Comparison of ENCODE assay signal across 17 cellular contexts in the genomic region with DNA sequence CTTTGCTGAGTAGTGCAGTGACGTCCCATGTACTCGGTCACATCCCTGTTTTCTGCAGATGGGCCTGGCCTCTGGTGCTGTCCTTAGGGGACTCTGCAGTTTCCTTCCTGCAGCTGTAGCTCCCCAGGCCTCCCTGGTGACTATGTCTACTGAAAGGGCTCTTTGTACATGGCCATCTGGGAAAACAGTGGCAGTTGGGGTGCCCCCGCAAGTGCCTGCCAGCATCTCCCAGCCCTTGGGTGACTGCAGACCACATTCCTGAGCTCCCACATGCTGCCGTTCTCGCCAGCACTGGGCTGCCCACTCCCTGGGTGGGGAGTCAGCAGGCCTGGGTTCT. TPM values are rescaled to one million over a fixed set of nuclear protein-coding genes. Genes with fewer than 3 reads are reported as not detected.
A peak's percentile ranks its signal among the peaks of the same experiment; 100 is the strongest.
DNase-seq lines count a peak whose midpoint lies in the region; ATAC-seq and TF ChIP-seq lines count a peak whose summit lies in the region.
"Had no signal": no experiment of that assay in that cellular context is flagged by ENCODE, and none has a peak within 500 bp of the region (broad histone marks: within the 10 kb centered on the region; RNA-seq: fewer than 3 reads in every experiment).

No MANE protein-coding gene starts in this region.

- peaks cover 92% of the 10 kb centered on the region for H3K27me3 ChIP-seq in left ventricle myocardium inferior (ENCODE audit: low read depth)

- DNase-seq in DMS 273 treated with DMSO at 0.1 percent for 48 hours (lab: John Stamatoyannopoulos, UW), result peak; percentile 48
- peak; percentile 39 for DNase-seq in SW480 (ENCODE audit: low spot score)
- DNase-seq in left ventricle myocardium inferior, result no peak
- DNase-seq in retina, result peak; percentile 54
- no peak for DNase-seq in posterior vena cava (ENCODE audit: low spot score)
- no peak for DNase-seq in activated CD4-positive, alpha-beta T cell treated with anti-CD3 and anti-CD28 coated beads, Interleukin-2, amount 10 ng/mL, durations not matched to agents 7 days and 5 days
- DNase-seq: activated CD4-positive, alpha-beta T cell treated with anti-CD3 and anti-CD28 coated beads, Interleukin-2, amount 50 U/mL, for 4 hours; activated naive CD8-positive, alpha-beta T cell treated with anti-CD3 and anti-CD28 coated beads, Interleukin-2, amount 10 ng/mL, durations not matched to agents 7 days and 5 days; effector memory CD8-positive, alpha-beta T cell; NCI-H187 treated with DMSO at 0.1 percent for 48 hours; stomach had no signal

- no peaks in the 10 kb centered on the region for H3K9me3 Mint-ChIP-seq in activated CD4-positive, alpha-beta T cell treated with anti-CD3 and anti-CD28 coated beads, Interleukin-2, amount 10 ng/mL, durations not matched to agents 7 days and 5 days
- H3K9me3 Mint-ChIP-seq: activated naive CD8-positive, alpha-beta T cell treated with anti-CD3 and anti-CD28 coated beads, Interleukin-2, amount 10 ng/mL, durations not matched to agents 7 days and 5 days; effector memory CD8-positive, alpha-beta T cell had no signal

- POLR2A ChIA-PET in activated CD4-positive, alpha-beta T cell treated with anti-CD3 and anti-CD28 coated beads, Interleukin-2, amount 10 ng/mL, durations not matched to agents 7 days and 5 days (lab: Charles Lee), result interaction anchor here (0.6 kb wide), 1 partner anchor 43 kb away, joined by 5 read pairs; no protein-coding TSS in a partner anchor

- CTCF ChIA-PET in activated CD4-positive, alpha-beta T cell treated with anti-CD3 and anti-CD28 coated beads, Interleukin-2, amount 10 ng/mL, durations not matched to agents 7 days and 5 days (lab: Charles Lee), result interaction anchor here (0.6 to 3.0 kb wide), 10 partner anchors 7 to 1342 kb away, joined by 3 to 11 read pairs (median 4); no protein-coding TSS in a partner anchor

- no peak for TF ChIP-seq CTCF in left ventricle myocardium inferior (IDR thresholded peaks at IDR 0.05; ENCODE audit: borderline replicate concordance)

- peaks cover 22% of the 10 kb centered on the region for H3K4me1 ChIP-seq in left ventricle myocardium inferior

- no peak overlapping the region for H3K4me3 Mint-ChIP-seq in activated CD4-positive, alpha-beta T cell treated with anti-CD3 and anti-CD28 coated beads, Interleukin-2, amount 10 ng/mL, durations not matched to agents 7 days and 5 days
- H3K4me3 Mint-ChIP-seq: activated naive CD8-positive, alpha-beta T cell treated with anti-CD3 and anti-CD28 coated beads, Interleukin-2, amount 10 ng/mL, durations not matched to agents 7 days and 5 days; effector memory CD8-positive, alpha-beta T cell had no signal

- no peaks in the 10 kb centered on the region for H3K36me3 ChIP-seq in left ventricle myocardium inferior
- H3K36me3 ChIP-seq: cardiac muscle cell, stomach had no signal

- no peaks in the 10 kb centered on the region for H3K36me3 Mint-ChIP-seq in activated CD4-positive, alpha-beta T cell treated with anti-CD3 and anti-CD28 coated beads, Interleukin-2, amount 10 ng/mL, durations not matched to agents 7 days and 5 days (ENCODE audit: low read depth)
- H3K36me3 Mint-ChIP-seq: activated naive CD8-positive, alpha-beta T cell treated with anti-CD3 and anti-CD28 coated beads, Interleukin-2, amount 10 ng/mL, durations not matched to agents 7 days and 5 days had no signal

- H3K4me1 Mint-ChIP-seq in activated CD4-positive, alpha-beta T cell treated with anti-CD3 and anti-CD28 coated beads, Interleukin-2, amount 10 ng/mL, durations not matched to agents 7 days and 5 days, result peaks cover 2% of the 10 kb centered on the region

- intact Hi-C loops in left ventricle myocardium inferior (cut with micrococcal nuclease) (loop anchor here (10.0 kb wide), 1 partner anchor 58 kb away; no protein-coding TSS in a partner anchor), posterior vena cava (cut with DNase I) (loop anchor here (5.0 to 10.0 kb wide), 2 partner anchors 48 to 61 kb away; partner anchors contain the start of gene KCNA2 (in 1 of the 2))

- ATAC-seq in HG02759 (IDR thresholded peaks at IDR 0.05; ENCODE audit: unreplicated experiment) (no peak), HG03565 (IDR thresholded peaks at IDR 0.05; ENCODE audit: unreplicated experiment) (no peak)
- ATAC-seq: effector memory CD8-positive, alpha-beta T cell had no signal

- no peak overlapping the region for H3K27ac Mint-ChIP-seq in activated CD4-positive, alpha-beta T cell treated with anti-CD3 and anti-CD28 coated beads, Interleukin-2, amount 10 ng/mL, durations not matched to agents 7 days and 5 days
- H3K27ac Mint-ChIP-seq: activated naive CD8-positive, alpha-beta T cell treated with anti-CD3 and anti-CD28 coated beads, Interleukin-2, amount 10 ng/mL, durations not matched to agents 7 days and 5 days; effector memory CD8-positive, alpha-beta T cell had no signal

- H3K4me3 ChIP-seq in left ventricle myocardium inferior, result no peak overlapping the region
- H3K4me3 ChIP-seq: cardiac muscle cell had no signal

- peak overlapping the region; percentile 48 for H3K27ac ChIP-seq in left ventricle myocardium inferior (replicated peaks)
- H3K27ac ChIP-seq: cardiac muscle cell had no signal

- H3K27me3 Mint-ChIP-seq in activated CD4-positive, alpha-beta T cell treated with anti-CD3 and anti-CD28 coated beads, Interleukin-2, amount 10 ng/mL, durations not matched to agents 7 days and 5 days, result peaks cover 50% of the 10 kb centered on the region

- H3K9me3 ChIP-seq in left ventricle myocardium inferior (replicated peaks), result no peaks in the 10 kb centered on the region
- H3K9me3 ChIP-seq: stomach had no signal

RNA-seq across cellular contexts. Expression of gene KCNA10, which starts 37.5 kb away (rescaled TPM):
- total RNA-seq in left ventricle myocardium inferior (not detected), posterior vena cava (not detected)
- total RNA-seq in activated CD4-positive, alpha-beta T cell treated with anti-CD3 and anti-CD28 coated beads, Interleukin-2, amount 10 ng/mL, durations not matched to agents 7 days and 5 days, result not detected
- total RNA-seq: activated naive CD8-positive, alpha-beta T cell treated with anti-CD3 and anti-CD28 coated beads, Interleukin-2, amount 10 ng/mL, durations not matched to agents 7 days and 5 days; cardiac muscle cell; H7; lower leg skin; pulmonary artery endothelial cell had no signal

RNA-seq across cellular contexts. Expression of gene KCNA2, which starts 49.7 kb away (rescaled TPM):
- 0.71 TPM for total RNA-seq in left ventricle myocardium inferior
- 1 to 10 TPM in 1 of 2 donors, under 1 TPM in 1; 1.00 to 2.7 TPM for total RNA-seq in posterior vena cava
- total RNA-seq in activated CD4-positive, alpha-beta T cell treated with anti-CD3 and anti-CD28 coated beads, Interleukin-2, amount 10 ng/mL, durations not matched to agents 7 days and 5 days, result 1 to 10 TPM; 3.5 to 3.9 TPM
- total RNA-seq: pulmonary artery endothelial cell had no signal

Comparison
In these comparisons a context has a peak if more than half of its experiments do, and no peak if none do; other contexts are left out.
1. DNase-seq: peak in DMS 273 treated with DMSO at 0.1 percent for 48 hours (single experiment), SW480 (single experiment) and retina (single experiment); none in left ventricle myocardium inferior (single experiment), posterior vena cava (single experiment) and activated CD4-positive, alpha-beta T cell treated with anti-CD3 and anti-CD28 coated beads, Interleukin-2, amount 10 ng/mL, durations not matched to agents 7 days and 5 days (single experiment).